ENCODE assay signal across 1 cellular context in the genomic region with DNA sequence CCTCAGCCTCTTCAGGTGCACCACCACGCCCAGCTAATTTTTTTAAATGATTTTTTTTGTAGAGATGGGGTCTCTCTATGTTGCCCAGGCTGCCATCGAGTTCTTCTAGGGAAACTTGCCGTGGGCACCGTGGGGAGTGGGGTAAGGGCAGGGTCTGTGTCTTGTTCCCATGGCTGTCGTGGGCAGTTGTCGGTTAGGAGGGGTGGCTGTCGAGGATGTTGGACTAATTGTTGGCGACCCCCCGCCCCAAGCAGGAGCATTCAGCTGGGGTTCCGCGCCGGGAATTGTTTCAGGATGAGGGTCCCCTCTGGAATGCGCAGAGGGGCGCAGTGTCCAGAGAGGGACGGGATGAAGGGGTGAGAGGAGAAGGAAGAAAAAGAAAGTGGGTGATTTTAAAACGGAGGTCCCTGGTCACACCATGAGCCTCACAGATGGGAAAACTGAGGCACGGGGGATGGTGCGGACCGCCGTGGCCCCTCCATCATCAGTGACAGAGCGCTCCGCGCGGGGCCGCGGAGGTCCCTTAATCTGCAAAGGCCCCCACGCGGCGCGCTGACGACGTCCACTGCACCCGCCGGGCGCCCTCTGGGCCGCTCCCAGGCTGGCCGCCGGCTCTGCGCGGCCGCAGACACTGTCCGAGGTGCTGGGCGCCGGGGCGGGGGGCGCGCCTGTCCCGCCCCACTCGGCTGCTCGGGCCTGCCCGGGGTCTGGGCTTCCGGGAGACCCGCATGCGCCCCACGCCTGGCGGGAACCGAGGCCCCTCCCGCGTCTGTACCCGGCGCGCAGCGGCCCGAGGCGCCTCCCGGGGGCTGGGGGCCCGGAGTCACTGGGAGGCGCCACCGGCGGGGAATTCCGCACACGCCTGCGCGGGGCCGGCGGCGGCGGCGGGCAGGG.
TF ChIP-seq lines count a peak whose summit lies in the region.

No MANE protein-coding gene starts in this region.

TF ChIP-seq in GM23338, 12 proteins besides CTCF, POLR2A, EP300 and RAD21:
- TF ChIP-seq ZNF462 (CRISPR knock-in tag; IDR thresholded peaks at IDR 0.05) = no peak
- TF ChIP-seq JUNB (IDR thresholded peaks at IDR 0.05; ENCODE audit: unreplicated experiment) = no peak
- TF ChIP-seq ZNF114 (CRISPR knock-in tag; IDR thresholded peaks at IDR 0.05) = no peak
- TF ChIP-seq, protein P1, sequence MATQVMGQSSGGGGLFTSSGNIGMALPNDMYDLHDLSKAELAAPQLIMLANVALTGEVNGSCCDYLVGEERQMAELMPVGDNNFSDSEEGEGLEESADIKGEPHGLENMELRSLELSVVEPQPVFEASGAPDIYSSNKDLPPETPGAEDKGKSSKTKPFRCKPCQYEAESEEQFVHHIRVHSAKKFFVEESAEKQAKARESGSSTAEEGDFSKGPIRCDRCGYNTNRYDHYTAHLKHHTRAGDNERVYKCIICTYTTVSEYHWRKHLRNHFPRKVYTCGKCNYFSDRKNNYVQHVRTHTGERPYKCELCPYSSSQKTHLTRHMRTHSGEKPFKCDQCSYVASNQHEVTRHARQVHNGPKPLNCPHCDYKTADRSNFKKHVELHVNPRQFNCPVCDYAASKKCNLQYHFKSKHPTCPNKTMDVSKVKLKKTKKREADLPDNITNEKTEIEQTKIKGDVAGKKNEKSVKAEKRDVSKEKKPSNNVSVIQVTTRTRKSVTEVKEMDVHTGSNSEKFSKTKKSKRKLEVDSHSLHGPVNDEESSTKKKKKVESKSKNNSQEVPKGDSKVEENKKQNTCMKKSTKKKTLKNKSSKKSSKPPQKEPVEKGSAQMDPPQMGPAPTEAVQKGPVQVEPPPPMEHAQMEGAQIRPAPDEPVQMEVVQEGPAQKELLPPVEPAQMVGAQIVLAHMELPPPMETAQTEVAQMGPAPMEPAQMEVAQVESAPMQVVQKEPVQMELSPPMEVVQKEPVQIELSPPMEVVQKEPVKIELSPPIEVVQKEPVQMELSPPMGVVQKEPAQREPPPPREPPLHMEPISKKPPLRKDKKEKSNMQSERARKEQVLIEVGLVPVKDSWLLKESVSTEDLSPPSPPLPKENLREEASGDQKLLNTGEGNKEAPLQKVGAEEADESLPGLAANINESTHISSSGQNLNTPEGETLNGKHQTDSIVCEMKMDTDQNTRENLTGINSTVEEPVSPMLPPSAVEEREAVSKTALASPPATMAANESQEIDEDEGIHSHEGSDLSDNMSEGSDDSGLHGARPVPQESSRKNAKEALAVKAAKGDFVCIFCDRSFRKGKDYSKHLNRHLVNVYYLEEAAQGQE (IDR thresholded peaks at IDR 0.05; ENCODE audit: unreplicated experiment) = peak; percentile 72
- peak; percentile 26; the same call in 1 of the 2 replicates for TF ChIP-seq CREB1 (CRISPR knock-in tag; IDR thresholded peaks at IDR 0.05; ENCODE audit: low read depth)
- no peak for TF ChIP-seq POLR2AphosphoS5 (IDR thresholded peaks at IDR 0.05; ENCODE audit: low read depth)
- no peak for TF ChIP-seq EZH2 (IDR thresholded peaks at IDR 0.05; ENCODE audit: low read depth, unreplicated experiment)
- TF ChIP-seq EZH2phosphoT487 (IDR thresholded peaks at IDR 0.05; ENCODE audit: unreplicated experiment) = no peak
- no peak for TF ChIP-seq STAT1 (IDR thresholded peaks at IDR 0.05; ENCODE audit: unreplicated experiment)
- TF ChIP-seq, protein P2, sequence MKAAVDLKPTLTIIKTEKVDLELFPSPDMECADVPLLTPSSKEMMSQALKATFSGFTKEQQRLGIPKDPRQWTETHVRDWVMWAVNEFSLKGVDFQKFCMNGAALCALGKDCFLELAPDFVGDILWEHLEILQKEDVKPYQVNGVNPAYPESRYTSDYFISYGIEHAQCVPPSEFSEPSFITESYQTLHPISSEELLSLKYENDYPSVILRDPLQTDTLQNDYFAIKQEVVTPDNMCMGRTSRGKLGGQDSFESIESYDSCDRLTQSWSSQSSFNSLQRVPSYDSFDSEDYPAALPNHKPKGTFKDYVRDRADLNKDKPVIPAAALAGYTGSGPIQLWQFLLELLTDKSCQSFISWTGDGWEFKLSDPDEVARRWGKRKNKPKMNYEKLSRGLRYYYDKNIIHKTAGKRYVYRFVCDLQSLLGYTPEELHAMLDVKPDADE (IDR thresholded peaks at IDR 0.05) = no peak
- TF ChIP-seq NANOG (IDR thresholded peaks at IDR 0.05; ENCODE audit: borderline replicate concordance) = no peak
- TF ChIP-seq ZNF331 (CRISPR knock-in tag; IDR thresholded peaks at IDR 0.05; ENCODE audit: low read depth) = no peak
